In genomic region chr20:48201881-48202280, GRCh38 we compare ENCODE assay signal across 23 cellular contexts.
"Had no signal": no experiment of that assay in that cellular context is flagged by ENCODE, and none has a peak within 500 bp of the region (broad histone marks: within the 10 kb centered on the region; RNA-seq: fewer than 3 reads in every experiment).

No MANE protein-coding gene starts in this region.

- H3K4me1 ChIP-seq: colonic mucosa, gastrocnemius medialis, pancreas, thyroid gland had no signal

- H3K9me3 ChIP-seq: colonic mucosa, gastrocnemius medialis, neutrophil, pancreas, suprapubic skin, thyroid gland had no signal

- FAIRE-seq: pancreas had no signal

- H3K36me3 ChIP-seq: colonic mucosa, gastrocnemius medialis, neutrophil, pancreas, suprapubic skin, thyroid gland had no signal

- H3K27me3 ChIP-seq: colonic mucosa, neutrophil, pancreas, thyroid gland had no signal

- ATAC-seq: esophagus mucosa; gastrocnemius medialis; left colon; natural killer cell; pancreas; sciatic nerve; stimulated activated naive CD8-positive, alpha-beta T cell treated with anti-CD3 and anti-CD28 coated beads, Interleukin-15, amount 100 ng/mL, for 72 hours had no signal

- H3K27ac ChIP-seq: colonic mucosa, epithelial cell of prostate, gastrocnemius medialis, neutrophil, pancreas, suprapubic skin, thyroid gland had no signal

- DNase-seq: colonic mucosa; effector CD8-positive, alpha-beta T cell; endodermal cell; foreskin fibroblast; gastrocnemius medialis; hypothalamus; immature natural killer cell; islet precursor cell; kidney glomerular epithelial cell; left colon; natural killer cell; pancreas; stimulated activated CD4-positive, alpha-beta T cell treated with anti-CD3 and anti-CD28 coated beads, Interleukin-4, amount 100 ng/mL, for 4 hours; stimulated activated naive CD4-positive, alpha-beta T cell; stimulated activated naive CD8-positive, alpha-beta T cell treated with anti-CD3 and anti-CD28 coated beads, Interleukin-15, amount 100 ng/mL, for 72 hours; thyroid gland; trophoblast cell had no signal

- H3K4me3 ChIP-seq: colonic mucosa, gastrocnemius medialis, lung, pancreas, suprapubic skin, thyroid gland had no signal
